Comparison of ENCODE assay signal across 12 cellular contexts in genomic region chr12:92560713-92561542, GRCh38.
DNase-seq lines count a peak whose midpoint lies in the region; ATAC-seq and TF ChIP-seq lines count a peak whose summit lies in the region.
"Had no signal": no experiment of that assay in that cellular context is flagged by ENCODE, and none has a peak within 500 bp of the region (broad histone marks: within the 10 kb centered on the region; RNA-seq: fewer than 3 reads in every experiment).

No MANE protein-coding gene starts in this region.

- DNase-seq in NCI-H69 (lab: John Stamatoyannopoulos, UW) (peak; percentile 76), esophagus muscularis mucosa (ENCODE audit: extremely low spot score) (no peak), gastrocnemius medialis (no peak), DMS79 (lab: John Stamatoyannopoulos, UW) (no peak), NCI-H2107 (lab: John Stamatoyannopoulos, UW) (no peak)
- DNase-seq: activated naive CD4-positive, alpha-beta T cell; midbrain; stimulated activated CD4-positive, alpha-beta T cell treated with anti-CD3 and anti-CD28 coated beads, Interleukin-4, amount 100 ng/mL, for 4 hours; stimulated activated naive CD8-positive, alpha-beta T cell treated with anti-CD3 and anti-CD28 coated beads, Interleukin-15, Interleukin-2, amounts not matched to agents 100 U/mL and 50 U/mL, for 24 hours had no signal

- H3K27ac ChIP-seq in esophagus muscularis mucosa (replicated peaks in 1 of 4) (peak overlapping the region; percentile 16 to 73 (median 58)), gastrocnemius medialis (peak overlapping the region; percentile 33 to 66 (median 57))

- TF ChIP-seq POLR2A in esophagus muscularis mucosa (IDR thresholded peaks at IDR 0.05; ENCODE audit: low read depth), result no peak
- no peak for TF ChIP-seq POLR2A in gastrocnemius medialis (IDR thresholded peaks at IDR 0.05)

- no peaks in the 10 kb centered on the region for H3K9me3 ChIP-seq in esophagus muscularis mucosa
- no peaks in the 10 kb centered on the region for H3K9me3 ChIP-seq in gastrocnemius medialis

- H3K27me3 ChIP-seq in esophagus muscularis mucosa, result no peaks in the 10 kb centered on the region
- no peaks in the 10 kb centered on the region for H3K27me3 ChIP-seq in gastrocnemius medialis

- no peaks in the 10 kb centered on the region for H3K36me3 ChIP-seq in esophagus muscularis mucosa
- H3K36me3 ChIP-seq in gastrocnemius medialis, result no peaks in the 10 kb centered on the region

- H3K4me3 ChIP-seq in GM08714 (ENCODE audit: low read length) (peak overlapping the region; percentile 1; the same call in 1 of the 2 replicates), esophagus muscularis mucosa (no peak overlapping the region), gastrocnemius medialis (no peak overlapping the region)

- in situ Hi-C loops in gastrocnemius medialis (cut with MboI; ENCODE audit: low sequenced_read_pairs in 4 of 4), result loop anchor here (10.0 to 25.0 kb wide), 5 partner anchors 416 to 1176 kb away; partner anchors contain the start of gene BTG1 (in 3 of the 4)

- intact Hi-C loops in esophagus muscularis mucosa (cut with DNase I) (loop anchor here (10.0 kb wide), 1 partner anchor 566 kb away; no protein-coding TSS in a partner anchor), gastrocnemius medialis (cut with DNase I; ENCODE audit: low total_unique reads) (loop anchor here (5.0 kb wide), 1 partner anchor 94 kb away; no protein-coding TSS in a partner anchor)

- peaks cover 24 to 29% (median 28%) of the 10 kb centered on the region in 4 donors for H3K4me1 ChIP-seq in esophagus muscularis mucosa
- peaks cover 8 to 14% of the 10 kb centered on the region in 2 donors for H3K4me1 ChIP-seq in gastrocnemius medialis

- 89% methylated on average over 6 of the region's 6 CpGs for WGBS in esophagus muscularis mucosa

- no peak for TF ChIP-seq EP300 in esophagus muscularis mucosa (IDR thresholded peaks at IDR 0.05)

- ATAC-seq in gastrocnemius medialis (no peak), GM21526 (IDR thresholded peaks at IDR 0.05; ENCODE audit: low FRiP score, unreplicated experiment) (no peak), GM19328 (IDR thresholded peaks at IDR 0.05; ENCODE audit: unreplicated experiment) (no peak)
- ATAC-seq: stimulated activated naive CD8-positive, alpha-beta T cell treated with anti-CD3 and anti-CD28 coated beads, Interleukin-15, Interleukin-2, amounts not matched to agents 100 U/mL and 50 U/mL, for 24 hours had no signal

- TF ChIP-seq CTCF in esophagus muscularis mucosa (IDR thresholded peaks at IDR 0.05) (no peak), gastrocnemius medialis (IDR thresholded peaks at IDR 0.05 in 4 of 5, conservative IDR thresholded peaks at IDR 0.05 in 1 of 5) (no peak)
